ENCODE assay signal across 17 cellular contexts in the genomic region with DNA sequence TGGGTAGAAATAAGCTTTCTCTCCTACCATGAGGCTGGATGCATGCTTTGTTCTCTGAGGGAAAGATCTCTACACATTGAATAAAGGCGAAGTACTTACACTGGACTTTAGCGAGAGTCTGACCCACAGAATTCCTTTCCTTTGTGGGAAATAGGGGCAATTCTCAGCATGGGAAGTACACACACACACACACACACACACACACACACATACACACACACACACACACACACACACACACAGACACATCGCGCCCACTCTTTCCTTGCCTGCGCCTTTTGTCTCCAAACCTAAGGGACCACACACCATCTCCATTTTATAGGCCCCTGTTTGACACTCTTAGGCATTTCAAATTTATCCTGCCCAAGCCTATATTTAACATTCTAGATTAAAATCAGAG.
"Had no signal": no experiment of that assay in that cellular context is flagged by ENCODE, and none has a peak within 500 bp of the region (broad histone marks: within the 10 kb centered on the region; RNA-seq: fewer than 3 reads in every experiment).

No MANE protein-coding gene starts in this region.

- H3K27me3 Mint-ChIP-seq: effector memory CD8-positive, alpha-beta T cell had no signal

- H3K4me1 Mint-ChIP-seq: activated CD4-positive, alpha-beta T cell treated with anti-CD3 and anti-CD28 coated beads for 36 hours; stimulated activated naive B cell treated with anti-CD40 and anti-IgM and Interleukin-4, amounts not matched to agents 10 μg/mL and 1 μg/mL and 100 μg/mL, for 72 hours had no signal

- H3K4me3 ChIP-seq: adrenal gland, cardiac muscle cell, hepatocyte, left lung, thoracic aorta, upper lobe of right lung had no signal

- H3K9me3 ChIP-seq: adrenal gland, left lung, neutrophil, thoracic aorta, upper lobe of right lung had no signal

- DNase-seq: activated CD4-positive, alpha-beta T cell treated with anti-CD3 and anti-CD28 coated beads for 36 hours; activated CD4-positive, alpha-beta T cell treated with anti-CD3 and anti-CD28 coated beads, Interleukin-2, amount 50 U/mL, for 48 hours; activated gamma-delta T cell treated with Interleukin-2 at 50 U/mL for 16 hours; adrenal gland; dermis blood vessel endothelial cell; effector memory CD8-positive, alpha-beta T cell; foreskin fibroblast; left lung; stimulated activated naive B cell treated with anti-CD40 and anti-IgM and Interleukin-4, amounts not matched to agents 10 μg/mL and 1 μg/mL and 100 μg/mL, for 72 hours; upper lobe of right lung had no signal

- H3K9ac ChIP-seq: parathyroid adenoma had no signal

- H3K4me1 ChIP-seq: left lung, parathyroid adenoma had no signal

- H3K27me3 ChIP-seq: cardiac muscle cell, hepatocyte, neutrophil, upper lobe of right lung had no signal

- H3K36me3 ChIP-seq: adrenal gland, cardiac muscle cell, left lung, neutrophil, thoracic aorta, upper lobe of right lung had no signal

- H3K9me3 Mint-ChIP-seq: activated naive CD4-positive, alpha-beta T cell treated with anti-CD3 and anti-CD28 coated beads, Interleukin-2, amount 50 U/mL, for 72 hours; effector memory CD8-positive, alpha-beta T cell; stimulated activated naive B cell treated with anti-CD40 and anti-IgM and Interleukin-4, amounts not matched to agents 10 μg/mL and 1 μg/mL and 100 μg/mL, for 72 hours; WTC11 had no signal

- H3K27ac ChIP-seq: adrenal gland, neutrophil, parathyroid adenoma, upper lobe of right lung had no signal

- H3K4me3 Mint-ChIP-seq: activated CD4-positive, alpha-beta T cell treated with anti-CD3 and anti-CD28 coated beads for 36 hours; effector memory CD8-positive, alpha-beta T cell; stimulated activated naive B cell treated with anti-CD40 and anti-IgM and Interleukin-4, amounts not matched to agents 10 μg/mL and 1 μg/mL and 100 μg/mL, for 72 hours; WTC11 had no signal

- H3K27ac Mint-ChIP-seq: activated CD4-positive, alpha-beta T cell treated with anti-CD3 and anti-CD28 coated beads for 36 hours; activated naive CD4-positive, alpha-beta T cell treated with anti-CD3 and anti-CD28 coated beads, Interleukin-2, amount 50 U/mL, for 72 hours; effector memory CD8-positive, alpha-beta T cell; stimulated activated naive B cell treated with anti-CD40 and anti-IgM and Interleukin-4, amounts not matched to agents 10 μg/mL and 1 μg/mL and 100 μg/mL, for 72 hours had no signal

- H3K36me3 Mint-ChIP-seq: activated naive CD4-positive, alpha-beta T cell treated with anti-CD3 and anti-CD28 coated beads, Interleukin-2, amount 50 U/mL, for 72 hours; stimulated activated naive B cell treated with anti-CD40 and anti-IgM and Interleukin-4, amounts not matched to agents 10 μg/mL and 1 μg/mL and 100 μg/mL, for 72 hours; WTC11 had no signal

- ATAC-seq: activated CD4-positive, alpha-beta T cell treated with anti-CD3 and anti-CD28 coated beads for 36 hours; activated naive CD4-positive, alpha-beta T cell treated with anti-CD3 and anti-CD28 coated beads, Interleukin-2, amount 50 U/mL, for 72 hours; effector memory CD8-positive, alpha-beta T cell; left lung; stimulated activated naive B cell treated with anti-CD40 and anti-IgM and Interleukin-4, amounts not matched to agents 10 μg/mL and 1 μg/mL and 100 μg/mL, for 72 hours; upper lobe of right lung; WTC11 had no signal
